Comparison of ENCODE assay signal across 22 cellular contexts in the genomic region with DNA sequence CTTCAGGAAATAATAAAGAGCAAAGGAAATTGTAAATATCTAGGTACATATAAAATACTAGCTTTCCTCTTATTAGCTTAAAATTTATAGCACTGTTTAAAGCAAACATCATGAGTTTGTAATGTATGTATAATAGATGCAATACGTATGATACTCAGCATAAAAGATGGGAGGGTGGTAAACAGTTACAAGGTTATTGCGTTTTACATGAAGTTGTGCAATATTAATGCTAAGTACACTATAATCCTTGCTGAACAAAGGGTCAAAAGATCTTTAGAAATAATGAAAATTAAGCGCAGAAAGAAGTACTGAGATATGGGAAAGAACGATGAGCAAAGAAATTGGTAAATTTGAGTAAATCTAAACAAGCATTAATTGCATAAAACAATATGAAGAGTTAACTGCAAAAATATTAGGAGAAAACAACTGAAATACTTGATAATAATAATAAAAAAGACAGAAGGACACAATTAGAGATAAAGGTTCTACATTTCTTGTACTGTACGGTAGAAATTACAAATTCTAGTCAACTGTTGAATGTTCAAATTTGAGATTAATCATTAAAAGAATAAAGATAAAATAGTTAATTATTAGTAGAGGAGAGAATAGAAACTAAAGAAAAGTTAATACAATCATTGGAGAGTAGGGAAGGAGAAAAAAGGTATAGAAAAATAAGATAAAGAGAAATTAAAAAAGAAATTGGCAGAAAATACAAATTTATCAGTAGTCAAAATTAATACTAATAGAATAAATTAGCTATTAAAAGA. TPM values are rescaled to one million over a fixed set of nuclear protein-coding genes. Genes with fewer than 3 reads are reported as not detected.
"Had no signal": no experiment of that assay in that cellular context is flagged by ENCODE, and none has a peak within 500 bp of the region (broad histone marks: within the 10 kb centered on the region; RNA-seq: fewer than 3 reads in every experiment).

No MANE protein-coding gene starts in this region.

- DNase-seq: activated CD4-positive, alpha-beta T cell treated with anti-CD3 and anti-CD28 coated beads, Interleukin-2, amount 10 ng/mL, durations not matched to agents 7 days and 5 days; activated CD8-positive, alpha-beta memory T cell treated with anti-CD3 and anti-CD28 coated beads, Interleukin-2, amount 10 ng/mL, durations not matched to agents 7 days and 5 days; activated CD8-positive, alpha-beta T cell treated with anti-CD3 and anti-CD28 coated beads for 36 hours; activated gamma-delta T cell treated with Interleukin-2 at 50 U/mL for 16 hours; activated T-cell treated with anti-CD3 and anti-CD28 coated beads for 4 hours; aorta; central memory CD4-positive, alpha-beta T cell; colonic mucosa; dorsolateral prefrontal cortex; heart right ventricle; naive thymus-derived CD4-positive, alpha-beta T cell; sigmoid colon; spleen; stimulated activated CD4-positive, alpha-beta T cell treated with anti-CD3 and anti-CD28 coated beads, Interleukin-4, amount 100 ng/mL, for 1 hour; stimulated activated naive CD4-positive, alpha-beta T cell; upper lobe of left lung had no signal

- H3K27me3 ChIP-seq: colonic mucosa, dorsolateral prefrontal cortex, sigmoid colon, upper lobe of left lung had no signal

- H3K9ac ChIP-seq: neural progenitor cell had no signal

- H3K36me3 ChIP-seq: colonic mucosa, esophagus muscularis mucosa, heart right ventricle, neural progenitor cell, sigmoid colon, spleen, upper lobe of left lung had no signal

- H3K4me3 ChIP-seq: colonic mucosa, dorsolateral prefrontal cortex, esophagus muscularis mucosa, heart right ventricle, lung, neural progenitor cell, sigmoid colon, spleen, upper lobe of left lung had no signal

- H3K27ac ChIP-seq: colonic mucosa, dorsolateral prefrontal cortex, esophagus muscularis mucosa, heart right ventricle, neural progenitor cell, sigmoid colon, spleen, upper lobe of left lung had no signal

- H3K9me3 ChIP-seq: colonic mucosa, esophagus muscularis mucosa, sigmoid colon, spleen, upper lobe of left lung had no signal

- H3K4me1 ChIP-seq: colonic mucosa, esophagus muscularis mucosa, neural progenitor cell, sigmoid colon, spleen, upper lobe of left lung had no signal

- FAIRE-seq: keratinocyte had no signal

- ATAC-seq: activated CD8-positive, alpha-beta memory T cell treated with anti-CD3 and anti-CD28 coated beads, Interleukin-2, amount 10 ng/mL, durations not matched to agents 7 days and 5 days; activated CD8-positive, alpha-beta T cell treated with anti-CD3 and anti-CD28 coated beads for 36 hours; heart right ventricle; naive thymus-derived CD4-positive, alpha-beta T cell had no signal

RNA-seq across cellular contexts. Expression of gene C10orf67, which starts 17.9 kb away (rescaled TPM):
- total RNA-seq: aorta; colonic mucosa; esophagus muscularis mucosa; naive thymus-derived CD4-positive, alpha-beta T cell; posterior vena cava; sigmoid colon; T-helper 2 cell treated with Interferon-gamma antibody and Interleukin-4, amounts not matched to agents 100 ng/mL and 5 ng/mL, for 36 hours had no signal
- polyA plus RNA-seq: aorta; naive thymus-derived CD4-positive, alpha-beta T cell had no signal
